In the genomic region with DNA sequence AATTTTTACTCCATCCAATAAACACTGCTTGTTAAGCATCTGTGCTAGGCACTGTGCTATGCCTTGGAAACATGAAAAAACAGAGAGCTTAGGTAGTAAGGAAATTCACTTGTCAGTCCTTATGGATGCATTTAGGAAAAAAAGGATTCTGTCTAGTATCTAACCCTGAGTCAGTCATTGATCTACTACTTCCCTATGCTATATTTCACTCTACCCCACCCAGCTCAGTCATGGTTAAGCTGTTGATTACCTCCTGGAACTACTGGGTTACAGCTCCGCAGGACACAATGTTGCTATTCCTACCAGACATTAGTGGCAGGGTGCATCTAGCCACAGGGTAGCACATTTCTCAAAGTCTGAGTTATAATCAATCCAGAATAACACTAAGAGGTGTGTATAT, we compare ENCODE assay signal across 14 cellular contexts. TPM values are rescaled to one million over a fixed set of nuclear protein-coding genes. Genes with fewer than 3 reads are reported as not detected.
DNase-seq lines count a peak whose midpoint lies in the region; ATAC-seq and TF ChIP-seq lines count a peak whose summit lies in the region.
"Had no signal": no experiment of that assay in that cellular context is flagged by ENCODE, and none has a peak within 500 bp of the region (broad histone marks: within the 10 kb centered on the region; RNA-seq: fewer than 3 reads in every experiment).

No MANE protein-coding gene starts in this region.

- peaks cover 30% of the 10 kb centered on the region for H3K4me1 Mint-ChIP-seq in Calu3 (ENCODE audit: low read depth, unreplicated experiment)
- peaks cover 33% of the 10 kb centered on the region for H3K4me1 Mint-ChIP-seq in chondrocyte (ENCODE audit: low read depth)
- peaks cover 22% of the 10 kb centered on the region for H3K4me1 Mint-ChIP-seq in neural crest cell
- peaks cover 32% of the 10 kb centered on the region for H3K4me1 Mint-ChIP-seq in stimulated activated memory B cell treated with anti-CD40 and anti-IgM and Interleukin-4, amounts not matched to agents 10 μg/mL and 1 μg/mL and 100 μg/mL, for 72 hours

- no peak for TF ChIP-seq CTCF in Calu3 (IDR thresholded peaks at IDR 0.05; ENCODE audit: unreplicated experiment)
- no peak for TF ChIP-seq CTCF in chondrocyte (IDR thresholded peaks at IDR 0.05)
- TF ChIP-seq CTCF in neural crest cell (conservative IDR thresholded peaks at IDR 0.05): no peak

- no peaks in the 10 kb centered on the region for H3K9me3 Mint-ChIP-seq in Calu3 (ENCODE audit: low read depth, unreplicated experiment)
- H3K9me3 Mint-ChIP-seq in chondrocyte (ENCODE audit: low read depth): no peaks in the 10 kb centered on the region
- H3K9me3 Mint-ChIP-seq in neural crest cell: no peaks in the 10 kb centered on the region
- H3K9me3 Mint-ChIP-seq in stimulated activated memory B cell treated with anti-CD40 and anti-IgM and Interleukin-4, amounts not matched to agents 10 μg/mL and 1 μg/mL and 100 μg/mL, for 72 hours: no peaks in the 10 kb centered on the region
- H3K9me3 Mint-ChIP-seq: CD8-positive, alpha-beta T cell had no signal

- DNase-seq in Calu3 (no peak), HPDE6-E6E7 (ENCODE audit: extremely low spot score) (peak; percentile 6), chondrocyte (ENCODE audit: low spot score) (no peak), neural crest cell (ENCODE audit: low read depth, low spot score) (no peak), iPS-NIHi11 (ENCODE audit: low spot score) (no peak)
- DNase-seq: CD8-positive, alpha-beta T cell; effector CD8-positive, alpha-beta T cell; kidney; NCI-H1417; NCI-H446 had no signal

- H3K36me3 Mint-ChIP-seq in Calu3 (ENCODE audit: insufficient read depth, unreplicated experiment) (peaks cover 41% of the 10 kb centered on the region), chondrocyte (ENCODE audit: low read depth) (no peaks in the 10 kb centered on the region), neural crest cell (ENCODE audit: low read depth) (no peaks in the 10 kb centered on the region)
- H3K36me3 Mint-ChIP-seq in stimulated activated memory B cell treated with anti-CD40 and anti-IgM and Interleukin-4, amounts not matched to agents 10 μg/mL and 1 μg/mL and 100 μg/mL, for 72 hours: no peaks in the 10 kb centered on the region
- H3K36me3 Mint-ChIP-seq: brain had no signal

- H3K27ac Mint-ChIP-seq in Calu3 (ENCODE audit: unreplicated experiment): peak overlapping the region; percentile 74
- H3K27ac Mint-ChIP-seq in chondrocyte (ENCODE audit: unreplicated experiment): peak overlapping the region; percentile 61
- H3K27ac Mint-ChIP-seq in neural crest cell (ENCODE audit: unreplicated experiment): no peak overlapping the region
- H3K27ac Mint-ChIP-seq in stimulated activated memory B cell treated with anti-CD40 and anti-IgM and Interleukin-4, amounts not matched to agents 10 μg/mL and 1 μg/mL and 100 μg/mL, for 72 hours: no peak overlapping the region

- intact Hi-C loops in Calu3 (cut with micrococcal nuclease; ENCODE audit: unreplicated experiment): no loop called here

- no peak overlapping the region for H3K4me3 Mint-ChIP-seq in Calu3 (ENCODE audit: low read depth, unreplicated experiment)
- H3K4me3 Mint-ChIP-seq in chondrocyte (ENCODE audit: unreplicated experiment): no peak overlapping the region
- H3K4me3 Mint-ChIP-seq in neural crest cell: peak overlapping the region; percentile 20
- no peak overlapping the region for H3K4me3 Mint-ChIP-seq in stimulated activated memory B cell treated with anti-CD40 and anti-IgM and Interleukin-4, amounts not matched to agents 10 μg/mL and 1 μg/mL and 100 μg/mL, for 72 hours
- H3K4me3 Mint-ChIP-seq: CD8-positive, alpha-beta T cell had no signal

- H3K27me3 Mint-ChIP-seq in Calu3 (ENCODE audit: unreplicated experiment) (no peaks in the 10 kb centered on the region), chondrocyte (ENCODE audit: low read depth) (no peaks in the 10 kb centered on the region), neural crest cell (ENCODE audit: low read depth) (peaks cover 11% of the 10 kb centered on the region)
- no peaks in the 10 kb centered on the region for H3K27me3 Mint-ChIP-seq in stimulated activated memory B cell treated with anti-CD40 and anti-IgM and Interleukin-4, amounts not matched to agents 10 μg/mL and 1 μg/mL and 100 μg/mL, for 72 hours

- no TSS peak for BruUV-seq in Calu3 (replicated peaks; lab: Mats Ljungman, UMichigan)

- ATAC-seq in stimulated activated memory B cell treated with anti-CD40 and anti-IgM and Interleukin-4, amounts not matched to agents 10 μg/mL and 1 μg/mL and 100 μg/mL, for 72 hours: no peak
- no peak for ATAC-seq in GM21619 (IDR thresholded peaks at IDR 0.05; ENCODE audit: unreplicated experiment)
- ATAC-seq: CD8-positive, alpha-beta T cell; K562 had no signal

- CTCF ChIA-PET in Calu3 (lab: Charles Lee): interaction anchor here (1.3 kb wide), 1 partner anchor 107 kb away, joined by 3 read pairs; no protein-coding TSS in a partner anchor

RNA-seq across cellular contexts. Expression of a gene that starts 2.9 kb away (rescaled TPM):
- total RNA-seq in Calu3 (2022) (29.2 and 31.0 TPM in 2 replicates), chondrocyte (20.0 to 22.3 TPM (median 20.0 TPM) in 3 replicates), neural crest cell (6.4 and 7.1 TPM in 2 replicates)

Comparison
In these comparisons a context has a peak if more than half of its experiments do, and no peak if none do; other contexts are left out.
1. H3K27ac Mint-ChIP-seq: peak in Calu3 (single experiment) and chondrocyte (single experiment); none in neural crest cell (single experiment) and stimulated activated memory B cell treated with anti-CD40 and anti-IgM and Interleukin-4, amounts not matched to agents 10 μg/mL and 1 μg/mL and 100 μg/mL, for 72 hours (single experiment).